20 cellular contexts compared by ENCODE assay signal in the genomic region with DNA sequence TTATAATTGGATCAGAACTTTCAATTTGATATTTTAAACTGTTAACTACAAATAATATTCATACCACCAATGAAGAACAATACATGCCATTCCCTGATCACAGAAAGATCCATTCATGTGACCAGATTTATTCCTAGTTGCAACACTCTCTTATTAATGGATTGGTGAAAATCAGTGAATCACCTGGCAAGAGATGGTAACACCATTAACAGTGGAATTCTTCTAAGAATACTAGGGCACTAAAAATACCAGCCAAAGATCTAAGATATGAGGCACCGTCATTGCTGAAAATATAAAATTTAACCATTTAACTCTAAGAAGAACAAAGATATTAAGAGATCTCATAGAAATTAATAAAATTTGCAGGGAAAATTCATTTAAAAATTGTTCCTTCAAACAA. TPM values are rescaled to one million over a fixed set of nuclear protein-coding genes. Genes with fewer than 3 reads are reported as not detected.
DNase-seq lines count a peak whose midpoint lies in the region; ATAC-seq, FAIRE-seq and TF ChIP-seq lines count a peak whose summit lies in the region.
"Had no signal": no experiment of that assay in that cellular context is flagged by ENCODE, and none has a peak within 500 bp of the region (broad histone marks: within the 10 kb centered on the region; RNA-seq: fewer than 3 reads in every experiment).

No MANE protein-coding gene starts in this region.

- peaks cover 12% of the 10 kb centered on the region; the same call in 1 of the 2 replicates for H3F3A ChIP-seq in GM23248 (ENCODE audit: insufficient read depth)

- peaks cover 48% of the 10 kb centered on the region for H3K4me1 Mint-ChIP-seq in chondrocyte (ENCODE audit: low read depth)

- TF ChIP-seq CTCF in chondrocyte (IDR thresholded peaks at IDR 0.05) (no peak), gastrocnemius medialis (IDR thresholded peaks at IDR 0.05 in 4 of 5, conservative IDR thresholded peaks at IDR 0.05 in 1 of 5) (no peak), brain microvascular endothelial cell (IDR thresholded peaks at IDR 0.05; ENCODE audit: low read depth, low read length, missing control alignments) (no peak)

- TF ChIP-seq POLR2A in gastrocnemius medialis (IDR thresholded peaks at IDR 0.05), result no peak

- 0 out of 2 replicates have a peak overlapping the region, but pooled peaks have one; percentile 5 for H3K9ac ChIP-seq in GM23248
- H3K9ac ChIP-seq: BLaER1 treated with 17β-estradiol and CSF1 and Interleukin-3, amounts not matched to agents 10 nM and 100 nM had no signal

- FAIRE-seq in A204.1 (lab: Jason Lieb, UNC), result peak; percentile 16

- no peaks in the 10 kb centered on the region for H3K9me2 ChIP-seq in GM23248 (ENCODE audit: insufficient read depth)

- H3K4me3 ChIP-seq in GM23248 (no peak overlapping the region), gastrocnemius medialis (peak overlapping the region in 2 of 4 donors; percentile 10 to 33), brain microvascular endothelial cell (ENCODE audit: low read depth, low read length) (no peak overlapping the region)
- H3K4me3 ChIP-seq: BLaER1 treated with 17β-estradiol and CSF1 and Interleukin-3, amounts not matched to agents 10 nM and 100 nM; lower lobe of right lung; MG63; Peyer's patch; skin epidermis had no signal

- H3K36me3 Mint-ChIP-seq in chondrocyte (ENCODE audit: low read depth), result peaks cover 11% of the 10 kb centered on the region

- no peak overlapping the region for H3K4me2 ChIP-seq in GM23248 (ENCODE audit: unreplicated experiment)
- H3K4me2 ChIP-seq: BLaER1 treated with 17β-estradiol and CSF1 and Interleukin-3, amounts not matched to agents 10 nM and 100 nM had no signal

- DNase-seq in GM23248, result peak; percentile 66
- DNase-seq in chondrocyte (ENCODE audit: low spot score), result no peak
- DNase-seq in gastrocnemius medialis, result no peak
- DNase-seq in brain microvascular endothelial cell, result no peak
- no peak for DNase-seq in activated effector memory CD4-positive, alpha-beta T cell treated with anti-CD3 and anti-CD28 coated beads, Interleukin-2, amount 50 U/mL, for 16 hours
- no peak for DNase-seq in DMS 273 treated with DMSO at 0.1 percent for 48 hours (lab: John Stamatoyannopoulos, UW)
- DNase-seq: activated CD4-positive, alpha-beta memory T cell treated with anti-CD3 and anti-CD28 coated beads, Interleukin-2, amount 10 ng/mL, durations not matched to agents 7 days and 5 days; activated CD4-positive, alpha-beta T cell treated with anti-CD3 and anti-CD28 coated beads for 1 hour; lower lobe of right lung; MG63; Peyer's patch; stimulated activated CD8-positive, alpha-beta memory T cell treated with anti-CD3 and anti-CD28 coated beads, Interleukin-4, amount 100 ng/mL, for 48 hours; stimulated activated naive CD8-positive, alpha-beta T cell treated with anti-CD3 and anti-CD28 coated beads, Interleukin-15, amount 100 ng/mL, for 72 hours had no signal

- in situ Hi-C loops in GM23248 (cut with MboI), result no loop called here
- in situ Hi-C loops in gastrocnemius medialis (cut with MboI; ENCODE audit: low sequenced_read_pairs in 4 of 4), result loop anchor here in 1 of 4 donors (10.0 kb wide), 1 partner anchor 56 kb away; the partner anchor contains the start of gene MAP4K3
- in situ Hi-C loops in brain microvascular endothelial cell (cut with HindIII; ENCODE audit: low pct_ligation_motif_present, low sequenced_read_pairs), result no loop called here

- H3K36me3 ChIP-seq in GM23248 (ENCODE audit: low read depth), result no peaks in the 10 kb centered on the region
- no peaks in the 10 kb centered on the region for H3K36me3 ChIP-seq in gastrocnemius medialis
- H3K36me3 ChIP-seq in brain microvascular endothelial cell (replicated peaks), result peaks cover 6% of the 10 kb centered on the region
- H3K36me3 ChIP-seq: lower lobe of right lung, MG63 had no signal

- H3K79me2 ChIP-seq in GM23248 (ENCODE audit: insufficient read depth), result peaks cover 92% of the 10 kb centered on the region

- peak overlapping the region; percentile 45 for H3K27ac Mint-ChIP-seq in chondrocyte (ENCODE audit: unreplicated experiment)
- H3K27ac Mint-ChIP-seq: activated CD4-positive, alpha-beta memory T cell treated with anti-CD3 and anti-CD28 coated beads, Interleukin-2, amount 10 ng/mL, durations not matched to agents 7 days and 5 days; progenitor cell of endocrine pancreas; type B pancreatic cell had no signal

- no peaks in the 10 kb centered on the region for H3K9me3 ChIP-seq in GM23248 (ENCODE audit: low read depth)
- H3K9me3 ChIP-seq in gastrocnemius medialis, result no peaks in the 10 kb centered on the region
- H3K9me3 ChIP-seq: lower lobe of right lung, MG63, Peyer's patch had no signal

- 0 out of 2 replicates have a peak, but pooled peaks cover 4% of the 10 kb centered on the region for H4K20me1 ChIP-seq in GM23248 (ENCODE audit: insufficient read depth)

- H3K9me3 Mint-ChIP-seq in chondrocyte (ENCODE audit: low read depth), result peaks cover 7% of the 10 kb centered on the region
- H3K9me3 Mint-ChIP-seq: stimulated activated naive CD8-positive, alpha-beta T cell treated with anti-CD3 and anti-CD28 coated beads, Interleukin-15, amount 100 ng/mL, for 72 hours had no signal

- H3K4me1 ChIP-seq in GM23248 (ENCODE audit: insufficient read depth), result peaks cover 29% of the 10 kb centered on the region
- peaks cover 57% of the 10 kb centered on the region in 2 donors for H3K4me1 ChIP-seq in gastrocnemius medialis

- H3K27me3 ChIP-seq in GM23248 (replicated peaks; ENCODE audit: insufficient read depth) (no peaks in the 10 kb centered on the region), gastrocnemius medialis (no peaks in the 10 kb centered on the region), brain microvascular endothelial cell (replicated peaks) (no peaks in the 10 kb centered on the region)
- H3K27me3 ChIP-seq: BLaER1 treated with 17β-estradiol and CSF1 and Interleukin-3, amounts not matched to agents 10 nM and 100 nM; MG63; Peyer's patch had no signal

- H3K27me3 Mint-ChIP-seq in chondrocyte (ENCODE audit: low read depth), result no peaks in the 10 kb centered on the region
- H3K27me3 Mint-ChIP-seq: activated CD4-positive, alpha-beta memory T cell treated with anti-CD3 and anti-CD28 coated beads, Interleukin-2, amount 10 ng/mL, durations not matched to agents 7 days and 5 days; progenitor cell of endocrine pancreas; stimulated activated naive CD8-positive, alpha-beta T cell treated with anti-CD3 and anti-CD28 coated beads, Interleukin-15, amount 100 ng/mL, for 72 hours; type B pancreatic cell had no signal

- no peak overlapping the region for H3K4me3 Mint-ChIP-seq in chondrocyte (ENCODE audit: unreplicated experiment)
- H3K4me3 Mint-ChIP-seq: activated CD4-positive, alpha-beta memory T cell treated with anti-CD3 and anti-CD28 coated beads, Interleukin-2, amount 10 ng/mL, durations not matched to agents 7 days and 5 days; neural crest cell; stimulated activated naive CD8-positive, alpha-beta T cell treated with anti-CD3 and anti-CD28 coated beads, Interleukin-15, amount 100 ng/mL, for 72 hours; type B pancreatic cell had no signal

- intact Hi-C loops in gastrocnemius medialis (cut with DNase I; ENCODE audit: low total_unique reads), result loop anchor here (1.0 to 5.0 kb wide), 2 partner anchors 58 to 353 kb away; partner anchors contain the start of gene MAP4K3

- H3K27ac ChIP-seq in GM23248, result no peak overlapping the region
- H3K27ac ChIP-seq in gastrocnemius medialis, result peak overlapping the region; percentile 81 to 91 (median 87)
- H3K27ac ChIP-seq in brain microvascular endothelial cell, result no peak overlapping the region
- H3K27ac ChIP-seq: lower lobe of right lung, Peyer's patch had no signal

- ATAC-seq in gastrocnemius medialis (no peak), GM19035 (IDR thresholded peaks at IDR 0.05; ENCODE audit: unreplicated experiment) (no peak)

- 25 to 30% methylated on average over 1 of the region's 1 CpG for WGBS in GM23248 (ENCODE audit: low coverage in 1 of 2, low lambda C conversion rate in 2 of 2, missing lambda C conversion rate in 2 of 2), 2 experiments

- no peak overlapping the region for H2AFZ ChIP-seq in GM23248

RNA-seq across cellular contexts. Expression of gene MAP4K3, which starts 58.1 kb away (rescaled TPM):
- total RNA-seq in GM23248 (2014; rRNA removed; shearing (Covaris generic)), result 32.0 and 44.0 TPM in 2 replicates
- polyA plus RNA-seq in GM23248 (2016; fragmentation: Nextera tagmentation; extraction: Ambion mirVana), result 9.4 and 9.9 TPM in 2 replicates
- total RNA-seq in chondrocyte (30.9 to 42.9 TPM (median 35.3 TPM) in 3 replicates), gastrocnemius medialis (10 to 100 TPM; 23.0 to 52.1 (median 31.8) TPM)

Comparison
In these comparisons a context has a peak if more than half of its experiments do, and no peak if none do; other contexts are left out.
1. H3K27ac ChIP-seq: peak in gastrocnemius medialis (4 of 4); none in GM23248 (single experiment) and brain microvascular endothelial cell (single experiment).